8 cellular contexts compared by ENCODE assay signal in the genomic region with DNA sequence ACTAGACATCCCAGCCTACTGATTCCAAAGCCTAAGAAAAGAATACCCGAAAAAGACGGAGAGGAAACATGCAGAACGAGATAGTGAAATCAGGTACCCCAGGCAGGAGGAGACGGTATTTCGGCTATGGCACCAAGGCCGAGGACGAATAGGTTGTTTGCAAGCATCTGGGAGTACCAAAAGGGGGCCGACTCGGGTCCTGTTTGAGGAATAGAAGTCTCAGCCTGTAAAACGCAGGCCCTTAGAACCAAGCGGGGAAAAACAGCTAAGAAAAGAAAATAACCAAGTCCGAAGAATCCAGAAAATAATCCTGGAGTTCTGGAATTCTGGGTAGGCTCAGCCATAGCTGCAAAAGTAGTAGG. TPM values are rescaled to one million over a fixed set of nuclear protein-coding genes. Genes with fewer than 3 reads are reported as not detected.
A peak's percentile ranks its signal among the peaks of the same experiment; 100 is the strongest.
DNase-seq lines count a peak whose midpoint lies in the region; TF ChIP-seq lines count a peak whose summit lies in the region.

No MANE protein-coding gene starts in this region.

- H3K4me3 Mint-ChIP-seq in endodermal cell, result peak overlapping the region; percentile 94

- H3K27ac Mint-ChIP-seq in endodermal cell, result peak overlapping the region; percentile 99

- no peaks in the 10 kb centered on the region for H3K4me1 ChIP-seq in endodermal cell (ENCODE audit: control insufficient read depth, insufficient read depth, low read length)
- H3K4me1 ChIP-seq in neutrophil (ENCODE audit: control insufficient read depth in 1 of 2, insufficient read depth in 1 of 2, low read depth in 1 of 2, low read length in 1 of 2), result peaks cover 19 to 21% of the 10 kb centered on the region in 2 experiments

- intact Hi-C loops in posterior vena cava (cut with DNase I), result loop anchor here in 1 of 2 donors (5.0 kb wide), 2 partner anchors 70 to 145 kb away; no protein-coding TSS in a partner anchor

- peak overlapping the region; percentile 95 for H3K4me3 ChIP-seq in endodermal cell (ENCODE audit: low read length)
- peak overlapping the region; percentile 84 to 90 for H3K4me3 ChIP-seq in neutrophil (ENCODE audit: low read depth in 1 of 2, low read length in 1 of 2)

- peak overlapping the region; percentile 97 for H3K27ac ChIP-seq in endodermal cell (ENCODE audit: low read depth, low read length)
- peak overlapping the region; percentile 91 for H3K27ac ChIP-seq in neutrophil

- H3K9me3 Mint-ChIP-seq in endodermal cell, result no peaks in the 10 kb centered on the region

- peaks cover 39% of the 10 kb centered on the region for H3K36me3 Mint-ChIP-seq in endodermal cell (ENCODE audit: low read depth)

- no peaks in the 10 kb centered on the region for H3K27me3 Mint-ChIP-seq in endodermal cell (ENCODE audit: insufficient read depth)

- H3K9ac ChIP-seq in endodermal cell (ENCODE audit: extremely low read depth, low read length, poor library complexity, severe bottlenecking), result peak overlapping the region; percentile 95

- peaks cover 39% of the 10 kb centered on the region for H3K36me3 ChIP-seq in endodermal cell (ENCODE audit: control insufficient read depth, insufficient read depth, low read length)
- peaks cover 52% of the 10 kb centered on the region for H3K36me3 ChIP-seq in neutrophil

- H3K9me3 ChIP-seq in endodermal cell (ENCODE audit: control insufficient read depth, low read length) (no peaks in the 10 kb centered on the region), neutrophil (no peaks in the 10 kb centered on the region)

- peak; percentile 62 for DNase-seq in DMS53 (lab: John Stamatoyannopoulos, UW)
- no peak for DNase-seq in DMS53 treated with DMSO at 0.1 percent for 48 hours (lab: John Stamatoyannopoulos, UW; ENCODE audit: unreplicated experiment)
- peak in 3 of 5 donors; percentile 18 to 31 (median 29) for DNase-seq in T-helper 1 cell
- peak; percentile 61 for DNase-seq in endodermal cell
- no peak for DNase-seq in Ammon's horn (ENCODE audit: low spot score)
- no peak for DNase-seq in posterior vena cava (ENCODE audit: low spot score)
- DNase-seq in SHP77 (lab: John Stamatoyannopoulos, UW), result no peak

- H3K27me3 ChIP-seq in endodermal cell (ENCODE audit: control insufficient read depth, insufficient read depth, low read length, poor library complexity, severe bottlenecking) (no peaks in the 10 kb centered on the region), neutrophil (no peaks in the 10 kb centered on the region)

- H3K4me1 Mint-ChIP-seq in endodermal cell, result peaks cover 8% of the 10 kb centered on the region

- no peak for TF ChIP-seq CTCF in endodermal cell (conservative IDR thresholded peaks at IDR 0.05)
- TF ChIP-seq CTCF in neutrophil (IDR thresholded peaks at IDR 0.05), result no peak

- WGBS in endodermal cell (ENCODE audit: insufficient coverage in 1 of 2, insufficient read length in 1 of 2), 2 experiments, result 4 to 7% methylated on average over 11 to 12 of the region's 12 CpGs

RNA-seq across cellular contexts. Expression of gene SLC35B1, which starts 0.5 kb away (rescaled TPM):
- total RNA-seq in endodermal cell (10 to 100 TPM; 59.4 to 80.5 TPM), posterior vena cava (10 to 100 TPM; 28.1 to 33.3 TPM)
- polyA plus RNA-seq in endodermal cell (2013, experiment 1 of 2), result 69.1 TPM
- 55.1 TPM for polyA plus RNA-seq in endodermal cell (2013, experiment 2 of 2)

RNA-seq across cellular contexts. Expression of gene SPOP, which starts 29.3 kb away (rescaled TPM):
- 10 to 100 TPM; 39.9 to 41.3 TPM for total RNA-seq in endodermal cell
- 54.5 TPM for polyA plus RNA-seq in endodermal cell (2013, experiment 1 of 2)
- polyA plus RNA-seq in endodermal cell (2013, experiment 2 of 2), result 42.8 TPM
- 100 to 1,000 TPM; 117 to 130 TPM for total RNA-seq in posterior vena cava

RNA-seq across cellular contexts. Expression of gene FAM117A, which starts 56.7 kb away (rescaled TPM):
- total RNA-seq in endodermal cell (10 to 100 TPM; 15.4 to 16.8 TPM), posterior vena cava (10 to 100 TPM in 1 of 2 donors, 1 to 10 TPM in 1; 6.5 to 11.1 TPM)
- polyA plus RNA-seq in endodermal cell (2013, experiment 1 of 2), result 23.3 TPM
- 20.1 TPM for polyA plus RNA-seq in endodermal cell (2013, experiment 2 of 2)

Comparison
In these comparisons a context has a peak if more than half of its experiments do, and no peak if none do; other contexts are left out.
1. DNase-seq: peak in DMS53 (single experiment), T-helper 1 cell (3 of 5) and endodermal cell (single experiment); none in DMS53 treated with DMSO at 0.1 percent for 48 hours (single experiment), Ammon's horn (single experiment), posterior vena cava (single experiment) and SHP77 (0 of 2).